ENCODE assay signal across 2 cellular contexts in the genomic region with DNA sequence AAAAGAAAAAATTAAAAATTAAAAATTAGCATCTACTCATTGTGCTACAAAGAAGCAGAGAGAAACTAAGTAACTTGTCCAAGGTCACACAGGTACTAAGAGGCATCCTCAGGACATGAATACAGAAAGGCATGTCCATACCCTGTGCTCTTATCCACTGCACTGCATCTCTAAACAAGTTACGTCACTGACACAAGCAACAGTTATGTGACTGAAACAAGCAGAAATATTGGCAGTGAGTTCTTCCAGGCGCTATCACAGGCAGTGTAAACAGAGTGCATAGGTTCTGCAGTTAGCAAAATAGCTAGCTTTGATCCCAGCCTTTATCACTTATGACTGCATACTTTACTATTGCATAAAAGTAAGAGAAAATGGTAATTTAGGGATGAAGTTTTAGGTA.
TF ChIP-seq lines count a peak whose summit lies in the region.

No MANE protein-coding gene starts in this region.

TF ChIP-seq in HepG2, 621 proteins besides CTCF, POLR2A, EP300 and RAD21:
- TF ChIP-seq CREB1 (IDR thresholded peaks at IDR 0.05) (peak; percentile 37; the same call in 1 of the 2 replicates), CREB1 (CRISPR knock-in tag; IDR thresholded peaks at IDR 0.05) (no peak), ATF7 (IDR thresholded peaks at IDR 0.05) (0 out of 2 replicates have a peak, but pooled peaks have one; percentile 13), ATF7 (CRISPR knock-in tag; IDR thresholded peaks at IDR 0.05) (no peak)
- TF ChIP-seq, protein P1, sequence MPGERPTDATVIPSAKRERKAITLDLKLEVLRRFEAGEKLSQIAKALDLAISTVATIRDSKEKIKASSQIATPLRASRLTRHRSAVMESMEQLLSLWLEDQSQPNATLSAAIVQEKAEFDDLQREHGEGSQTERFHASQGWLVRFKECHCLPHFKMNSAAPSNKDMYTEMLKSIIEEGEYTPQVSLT (CRISPR knock-in tag; IDR thresholded peaks at IDR 0.05; ENCODE audit: borderline replicate concordance, low read depth): no peak

TF ChIP-seq in SK-N-SH treated with all-trans-retinoic acid at 6 μM for 48 hours, 23 proteins besides CTCF, POLR2A, EP300 and RAD21:
- TF ChIP-seq, protein P2, sequence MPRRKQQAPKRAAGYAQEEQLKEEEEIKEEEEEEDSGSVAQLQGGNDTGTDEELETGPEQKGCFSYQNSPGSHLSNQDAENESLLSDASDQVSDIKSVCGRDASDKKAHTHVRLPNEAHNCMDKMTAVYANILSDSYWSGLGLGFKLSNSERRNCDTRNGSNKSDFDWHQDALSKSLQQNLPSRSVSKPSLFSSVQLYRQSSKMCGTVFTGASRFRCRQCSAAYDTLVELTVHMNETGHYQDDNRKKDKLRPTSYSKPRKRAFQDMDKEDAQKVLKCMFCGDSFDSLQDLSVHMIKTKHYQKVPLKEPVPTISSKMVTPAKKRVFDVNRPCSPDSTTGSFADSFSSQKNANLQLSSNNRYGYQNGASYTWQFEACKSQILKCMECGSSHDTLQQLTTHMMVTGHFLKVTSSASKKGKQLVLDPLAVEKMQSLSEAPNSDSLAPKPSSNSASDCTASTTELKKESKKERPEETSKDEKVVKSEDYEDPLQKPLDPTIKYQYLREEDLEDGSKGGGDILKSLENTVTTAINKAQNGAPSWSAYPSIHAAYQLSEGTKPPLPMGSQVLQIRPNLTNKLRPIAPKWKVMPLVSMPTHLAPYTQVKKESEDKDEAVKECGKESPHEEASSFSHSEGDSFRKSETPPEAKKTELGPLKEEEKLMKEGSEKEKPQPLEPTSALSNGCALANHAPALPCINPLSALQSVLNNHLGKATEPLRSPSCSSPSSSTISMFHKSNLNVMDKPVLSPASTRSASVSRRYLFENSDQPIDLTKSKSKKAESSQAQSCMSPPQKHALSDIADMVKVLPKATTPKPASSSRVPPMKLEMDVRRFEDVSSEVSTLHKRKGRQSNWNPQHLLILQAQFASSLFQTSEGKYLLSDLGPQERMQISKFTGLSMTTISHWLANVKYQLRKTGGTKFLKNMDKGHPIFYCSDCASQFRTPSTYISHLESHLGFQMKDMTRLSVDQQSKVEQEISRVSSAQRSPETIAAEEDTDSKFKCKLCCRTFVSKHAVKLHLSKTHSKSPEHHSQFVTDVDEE (CRISPR knock-in tag; IDR thresholded peaks at IDR 0.05): no peak
- TF ChIP-seq ZFP3 (CRISPR knock-in tag; IDR thresholded peaks at IDR 0.05): no peak
- no peak for TF ChIP-seq SNAI2 (CRISPR knock-in tag; IDR thresholded peaks at IDR 0.05)
- TF ChIP-seq ZNF8 (CRISPR knock-in tag; IDR thresholded peaks at IDR 0.05): no peak
- no peak for TF ChIP-seq TOX (CRISPR knock-in tag; IDR thresholded peaks at IDR 0.05; ENCODE audit: borderline replicate concordance)
- no peak for TF ChIP-seq GLIS3 (CRISPR knock-in tag; IDR thresholded peaks at IDR 0.05)
- no peak for TF ChIP-seq ZNF70 (CRISPR knock-in tag; IDR thresholded peaks at IDR 0.05)
- TF ChIP-seq OSR1 (CRISPR knock-in tag; IDR thresholded peaks at IDR 0.05): no peak
- no peak for TF ChIP-seq CSDC2 (CRISPR knock-in tag; IDR thresholded peaks at IDR 0.05)
- no peak for TF ChIP-seq BACH2 (CRISPR knock-in tag; IDR thresholded peaks at IDR 0.05; ENCODE audit: borderline replicate concordance)
- no peak for TF ChIP-seq PPARA (CRISPR knock-in tag; IDR thresholded peaks at IDR 0.05; ENCODE audit: borderline replicate concordance)
- no peak for TF ChIP-seq ISL1 (CRISPR knock-in tag; IDR thresholded peaks at IDR 0.05)
- TF ChIP-seq, protein P3, sequence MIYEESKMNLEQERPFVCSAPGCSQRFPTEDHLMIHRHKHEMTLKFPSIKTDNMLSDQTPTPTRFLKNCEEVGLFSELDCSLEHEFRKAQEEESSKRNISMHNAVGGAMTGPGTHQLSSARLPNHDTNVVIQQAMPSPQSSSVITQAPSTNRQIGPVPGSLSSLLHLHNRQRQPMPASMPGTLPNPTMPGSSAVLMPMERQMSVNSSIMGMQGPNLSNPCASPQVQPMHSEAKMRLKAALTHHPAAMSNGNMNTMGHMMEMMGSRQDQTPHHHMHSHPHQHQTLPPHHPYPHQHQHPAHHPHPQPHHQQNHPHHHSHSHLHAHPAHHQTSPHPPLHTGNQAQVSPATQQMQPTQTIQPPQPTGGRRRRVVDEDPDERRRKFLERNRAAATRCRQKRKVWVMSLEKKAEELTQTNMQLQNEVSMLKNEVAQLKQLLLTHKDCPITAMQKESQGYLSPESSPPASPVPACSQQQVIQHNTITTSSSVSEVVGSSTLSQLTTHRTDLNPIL (CRISPR knock-in tag; IDR thresholded peaks at IDR 0.05; ENCODE audit: low read depth): no peak
- no peak for TF ChIP-seq ARNTL (CRISPR knock-in tag; IDR thresholded peaks at IDR 0.05; ENCODE audit: borderline replicate concordance, low read depth)
- TF ChIP-seq, protein P4, sequence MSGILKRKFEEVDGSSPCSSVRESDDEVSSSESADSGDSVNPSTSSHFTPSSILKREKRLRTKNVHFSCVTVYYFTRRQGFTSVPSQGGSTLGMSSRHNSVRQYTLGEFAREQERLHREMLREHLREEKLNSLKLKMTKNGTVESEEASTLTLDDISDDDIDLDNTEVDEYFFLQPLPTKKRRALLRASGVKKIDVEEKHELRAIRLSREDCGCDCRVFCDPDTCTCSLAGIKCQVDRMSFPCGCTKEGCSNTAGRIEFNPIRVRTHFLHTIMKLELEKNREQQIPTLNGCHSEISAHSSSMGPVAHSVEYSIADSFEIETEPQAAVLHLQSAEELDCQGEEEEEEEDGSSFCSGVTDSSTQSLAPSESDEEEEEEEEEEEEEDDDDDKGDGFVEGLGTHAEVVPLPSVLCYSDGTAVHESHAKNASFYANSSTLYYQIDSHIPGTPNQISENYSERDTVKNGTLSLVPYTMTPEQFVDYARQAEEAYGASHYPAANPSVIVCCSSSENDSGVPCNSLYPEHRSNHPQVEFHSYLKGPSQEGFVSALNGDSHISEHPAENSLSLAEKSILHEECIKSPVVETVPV (CRISPR knock-in tag; IDR thresholded peaks at IDR 0.05): no peak
- TF ChIP-seq, protein P5, sequence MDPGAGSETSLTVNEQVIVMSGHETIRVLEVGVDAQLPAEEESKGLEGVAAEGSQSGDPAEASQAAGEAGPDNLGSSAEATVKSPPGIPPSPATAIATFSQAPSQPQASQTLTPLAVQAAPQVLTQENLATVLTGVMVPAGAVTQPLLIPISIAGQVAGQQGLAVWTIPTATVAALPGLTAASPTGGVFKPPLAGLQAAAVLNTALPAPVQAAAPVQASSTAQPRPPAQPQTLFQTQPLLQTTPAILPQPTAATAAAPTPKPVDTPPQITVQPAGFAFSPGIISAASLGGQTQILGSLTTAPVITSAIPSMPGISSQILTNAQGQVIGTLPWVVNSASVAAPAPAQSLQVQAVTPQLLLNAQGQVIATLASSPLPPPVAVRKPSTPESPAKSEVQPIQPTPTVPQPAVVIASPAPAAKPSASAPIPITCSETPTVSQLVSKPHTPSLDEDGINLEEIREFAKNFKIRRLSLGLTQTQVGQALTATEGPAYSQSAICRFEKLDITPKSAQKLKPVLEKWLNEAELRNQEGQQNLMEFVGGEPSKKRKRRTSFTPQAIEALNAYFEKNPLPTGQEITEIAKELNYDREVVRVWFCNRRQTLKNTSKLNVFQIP (CRISPR knock-in tag; IDR thresholded peaks at IDR 0.05; ENCODE audit: borderline replicate concordance, low read depth): no peak
